In genomic region chr6:40962241-40962640, GRCh38 we compare ENCODE assay signal across 9 cellular contexts.
DNase-seq lines count a peak whose midpoint lies in the region; ATAC-seq and TF ChIP-seq lines count a peak whose summit lies in the region.
"Had no signal": no experiment of that assay in that cellular context is flagged by ENCODE, and none has a peak within 500 bp of the region (broad histone marks: within the 10 kb centered on the region; RNA-seq: fewer than 3 reads in every experiment).

No MANE protein-coding gene starts in this region.

- peak overlapping the region; percentile 66 for H3K27ac Mint-ChIP-seq in activated T-cell treated with anti-CD3 and anti-CD28 coated beads, Interleukin-2, amount 50 U/mL, for 72 hours
- H3K27ac Mint-ChIP-seq in nephron progenitor cell = peak overlapping the region; percentile 33

- no peaks in the 10 kb centered on the region for H3K36me3 Mint-ChIP-seq in activated T-cell treated with anti-CD3 and anti-CD28 coated beads, Interleukin-2, amount 50 U/mL, for 72 hours (ENCODE audit: insufficient read depth in 2 of 2)
- H3K36me3 Mint-ChIP-seq in nephron progenitor cell (ENCODE audit: low read depth) = no peaks in the 10 kb centered on the region

- no peak overlapping the region for H3K4me3 Mint-ChIP-seq in activated T-cell treated with anti-CD3 and anti-CD28 coated beads, Interleukin-2, amount 50 U/mL, for 72 hours
- H3K4me3 Mint-ChIP-seq in nephron progenitor cell = no peak overlapping the region
- H3K4me3 Mint-ChIP-seq: neural crest cell had no signal

- no peaks in the 10 kb centered on the region for H3K27me3 Mint-ChIP-seq in activated T-cell treated with anti-CD3 and anti-CD28 coated beads, Interleukin-2, amount 50 U/mL, for 72 hours (ENCODE audit: low read depth)
- H3K27me3 Mint-ChIP-seq in nephron progenitor cell (ENCODE audit: low read depth, poor library complexity) = peaks cover 8% of the 10 kb centered on the region

- H3K9me3 Mint-ChIP-seq in activated T-cell treated with anti-CD3 and anti-CD28 coated beads, Interleukin-2, amount 50 U/mL, for 72 hours = no peaks in the 10 kb centered on the region
- H3K9me3 Mint-ChIP-seq in nephron progenitor cell = no peaks in the 10 kb centered on the region
- H3K9me3 Mint-ChIP-seq: neural crest cell had no signal

- ATAC-seq in activated T-cell treated with anti-CD3 and anti-CD28 coated beads, Interleukin-2, amount 50 U/mL, for 72 hours (replicated peaks in 1 of 2) = peak; percentile 96 to 98

- peak in 2 of 3 experiments; percentile 1 to 16 for DNase-seq in NCI-H1417 (lab: John Stamatoyannopoulos, UW)
- DNase-seq in NCI-H1417 treated with DMSO at 0.1 percent for 48 hours (lab: John Stamatoyannopoulos, UW) = no peak
- DNase-seq in HK-2 (ENCODE audit: unreplicated experiment) = peak; percentile 79
- peak; percentile 37 to 38 for DNase-seq in activated T-cell treated with anti-CD3 and anti-CD28 coated beads, Interleukin-2, amount 50 U/mL, for 72 hours
- no peak for DNase-seq in nephron progenitor cell
- DNase-seq in NCI-H82 treated with DMSO at 0.1 percent for 48 hours (lab: John Stamatoyannopoulos, UW; ENCODE audit: unreplicated experiment) = no peak
- no peak for DNase-seq in SIG-M5 (lab: John Stamatoyannopoulos, UW)
- DNase-seq in DMS114 treated with DMSO at 0.1 percent for 48 hours (lab: John Stamatoyannopoulos, UW; ENCODE audit: unreplicated experiment) = no peak

- TF ChIP-seq CTCF in nephron progenitor cell (IDR thresholded peaks at IDR 0.05) = no peak

- peaks cover 13% of the 10 kb centered on the region for H3K4me1 Mint-ChIP-seq in activated T-cell treated with anti-CD3 and anti-CD28 coated beads, Interleukin-2, amount 50 U/mL, for 72 hours (ENCODE audit: low read depth)
- H3K4me1 Mint-ChIP-seq in nephron progenitor cell = no peaks in the 10 kb centered on the region
- H3K4me1 Mint-ChIP-seq: neural crest cell had no signal

Comparison
In these comparisons a context has a peak if more than half of its experiments do, and no peak if none do; other contexts are left out.
1. DNase-seq: peak in NCI-H1417 (2 of 3), HK-2 (single experiment) and activated T-cell treated with anti-CD3 and anti-CD28 coated beads, Interleukin-2, amount 50 U/mL, for 72 hours (2 of 2); none in NCI-H1417 treated with DMSO at 0.1 percent for 48 hours (single experiment), nephron progenitor cell (single experiment), NCI-H82 treated with DMSO at 0.1 percent for 48 hours (single experiment), SIG-M5 (single experiment) and DMS114 treated with DMSO at 0.1 percent for 48 hours (single experiment).